ENCODE assay signal across 21 cellular contexts in genomic region chr10:105468769-105469168, GRCh38.
A peak's percentile ranks its signal among the peaks of the same experiment; 100 is the strongest.
DNase-seq lines count a peak whose midpoint lies in the region; ATAC-seq, FAIRE-seq and TF ChIP-seq lines count a peak whose summit lies in the region.
"Had no signal": no experiment of that assay in that cellular context is flagged by ENCODE, and none has a peak within 500 bp of the region (broad histone marks: within the 10 kb centered on the region; RNA-seq: fewer than 3 reads in every experiment).

No MANE protein-coding gene starts in this region.

- 0 out of 2 replicates have a peak overlapping the region, but pooled peaks have one; percentile 32 for H2AFZ ChIP-seq in GM23338

- H3K36me3 Mint-ChIP-seq in GM23338 (ENCODE audit: low read depth) = no peaks in the 10 kb centered on the region
- H3K36me3 Mint-ChIP-seq: CD4-positive, CD25-positive, alpha-beta regulatory T cell; CD8-positive, alpha-beta T cell had no signal

- H3K4me1 ChIP-seq in GM23338 (ENCODE audit: insufficient read depth) = no peaks in the 10 kb centered on the region
- no peaks in the 10 kb centered on the region for H3K4me1 ChIP-seq in kidney (ENCODE audit: control insufficient read depth in 1 of 2, insufficient read depth in 1 of 2, low read depth in 1 of 2, low read length in 2 of 2)
- no peaks in the 10 kb centered on the region for H3K4me1 ChIP-seq in mucosa of descending colon (ENCODE audit: low read depth)
- H3K4me1 ChIP-seq: BLaER1, Caco-2 had no signal

- H3K36me3 ChIP-seq in GM23338 (ENCODE audit: insufficient read depth) = no peaks in the 10 kb centered on the region
- no peaks in the 10 kb centered on the region for H3K36me3 ChIP-seq in kidney (ENCODE audit: control insufficient read depth in 1 of 2, insufficient read depth in 2 of 2, low read length in 2 of 2)
- no peaks in the 10 kb centered on the region for H3K36me3 ChIP-seq in mucosa of descending colon (ENCODE audit: low read depth)
- H3K36me3 ChIP-seq: BLaER1 had no signal

- H3K27me3 ChIP-seq in GM23338 (ENCODE audit: insufficient read depth) = no peaks in the 10 kb centered on the region
- H3K27me3 ChIP-seq: BLaER1 had no signal

- no peaks in the 10 kb centered on the region for H3K79me2 ChIP-seq in GM23338 (replicated peaks; ENCODE audit: insufficient read depth)

- no peaks in the 10 kb centered on the region for H4K20me1 ChIP-seq in GM23338 (replicated peaks; ENCODE audit: insufficient read depth)
- H4K20me1 ChIP-seq: BLaER1 had no signal

- H3K27me3 Mint-ChIP-seq in GM23338 (ENCODE audit: insufficient read depth, low read depth, poor library complexity) = no peaks in the 10 kb centered on the region
- H3K27me3 Mint-ChIP-seq: B cell; CD4-positive, CD25-positive, alpha-beta regulatory T cell had no signal

- no peak overlapping the region for H3K27ac Mint-ChIP-seq in GM23338
- H3K27ac Mint-ChIP-seq: B cell; CD4-positive, CD25-positive, alpha-beta regulatory T cell; CD8-positive, alpha-beta T cell had no signal

- intact Hi-C loops in kidney (cut with DNase I) = no loop called here
- intact Hi-C loops in left ventricle myocardium superior (cut with micrococcal nuclease) = no loop called here
- intact Hi-C loops in mucosa of descending colon (cut with DNase I, micrococcal nuclease) = no loop called here

- no peak for FAIRE-seq in kidney (lab: Jason Lieb, UNC)
- FAIRE-seq: A204.1, G401.6, GM12892, H1 had no signal

- H3K27ac ChIP-seq in GM23338 (ENCODE audit: low read depth) (no peak overlapping the region), kidney (ENCODE audit: low read depth in 2 of 2, low read length in 2 of 2) (no peak overlapping the region)
- H3K27ac ChIP-seq: 22Rv1, BLaER1, C4-2B had no signal

- no peaks in the 10 kb centered on the region for H3K9me3 ChIP-seq in kidney (ENCODE audit: control insufficient read depth in 1 of 2, low read length in 2 of 2)
- no peaks in the 10 kb centered on the region for H3K9me3 ChIP-seq in mucosa of descending colon
- H3K9me3 ChIP-seq: BLaER1, Caco-2 had no signal

- no peak overlapping the region for H3K9ac ChIP-seq in kidney (ENCODE audit: low read length in 2 of 2)
- H3K9ac ChIP-seq: BLaER1 had no signal

- H3K4me3 Mint-ChIP-seq in GM23338 = no peak overlapping the region
- H3K4me3 Mint-ChIP-seq: B cell; CD4-positive, CD25-positive, alpha-beta regulatory T cell; CD8-positive, alpha-beta T cell had no signal

- H3K4me2 ChIP-seq in GM23338 = no peak overlapping the region
- H3K4me2 ChIP-seq: BLaER1 had no signal

- no peaks in the 10 kb centered on the region for H3K4me1 Mint-ChIP-seq in GM23338
- H3K4me1 Mint-ChIP-seq: B cell; CD4-positive, CD25-positive, alpha-beta regulatory T cell had no signal

- H3K4me3 ChIP-seq in GM23338 (no peak overlapping the region), kidney (ENCODE audit: low read length in 2 of 2) (no peak overlapping the region), mucosa of descending colon (no peak overlapping the region)
- H3K4me3 ChIP-seq: BLaER1 had no signal

- H3K9me3 Mint-ChIP-seq in GM23338 = peaks cover 6% of the 10 kb centered on the region; the same call in 1 of the 3 replicates

- DNase-seq in NCI-H748 (lab: John Stamatoyannopoulos, UW; ENCODE audit: unreplicated experiment) (peak; percentile 36), NCI-H748 treated with DMSO at 0.1 percent for 48 hours (lab: John Stamatoyannopoulos, UW) (no peak), GM23338 (ENCODE audit: low spot score) (no peak), kidney (no peak), left ventricle myocardium superior (no peak), mucosa of descending colon (no peak)
- DNase-seq: Caco-2; CD4-positive, CD25-positive, alpha-beta regulatory T cell; CD8-positive, alpha-beta T cell; DMS153; DND-41; H7; HCEC 1CT had no signal

- no peak for TF ChIP-seq CTCF in GM23338 (conservative IDR thresholded peaks at IDR 0.05; ENCODE audit: low read depth in 2 of 2)
- peak; percentile 18 for TF ChIP-seq CTCF in kidney (IDR thresholded peaks at IDR 0.05; ENCODE audit: borderline replicate concordance, extremely low read depth, insufficient read depth)
- no peak for TF ChIP-seq CTCF in mucosa of descending colon (IDR thresholded peaks at IDR 0.05)

- no peak for ATAC-seq in GM23338
- no peak for ATAC-seq in left ventricle myocardium superior
- ATAC-seq in mucosa of descending colon = no peak
- ATAC-seq: CD8-positive, alpha-beta T cell had no signal

- no peaks in the 10 kb centered on the region for H3K9me2 ChIP-seq in GM23338 (ENCODE audit: insufficient read depth)

- no peaks in the 10 kb centered on the region for H3F3A ChIP-seq in GM23338 (replicated peaks; ENCODE audit: low read depth)

TF ChIP-seq in GM23338, 12 proteins besides CTCF, POLR2A, EP300 and RAD21 (continues in another document):
- TF ChIP-seq JUNB (IDR thresholded peaks at IDR 0.05; ENCODE audit: unreplicated experiment) = no peak
- TF ChIP-seq EZH2phosphoT487 (IDR thresholded peaks at IDR 0.05; ENCODE audit: unreplicated experiment) = no peak
- no peak for TF ChIP-seq NANOG (IDR thresholded peaks at IDR 0.05; ENCODE audit: borderline replicate concordance)
- TF ChIP-seq EZH2 (IDR thresholded peaks at IDR 0.05; ENCODE audit: low read depth, unreplicated experiment) = no peak
- no peak for TF ChIP-seq CREB1 (CRISPR knock-in tag; IDR thresholded peaks at IDR 0.05; ENCODE audit: low read depth)
- no peak for TF ChIP-seq ZNF114 (CRISPR knock-in tag; IDR thresholded peaks at IDR 0.05)
- TF ChIP-seq ZNF331 (CRISPR knock-in tag; IDR thresholded peaks at IDR 0.05; ENCODE audit: low read depth) = no peak
- TF ChIP-seq, protein P1, sequence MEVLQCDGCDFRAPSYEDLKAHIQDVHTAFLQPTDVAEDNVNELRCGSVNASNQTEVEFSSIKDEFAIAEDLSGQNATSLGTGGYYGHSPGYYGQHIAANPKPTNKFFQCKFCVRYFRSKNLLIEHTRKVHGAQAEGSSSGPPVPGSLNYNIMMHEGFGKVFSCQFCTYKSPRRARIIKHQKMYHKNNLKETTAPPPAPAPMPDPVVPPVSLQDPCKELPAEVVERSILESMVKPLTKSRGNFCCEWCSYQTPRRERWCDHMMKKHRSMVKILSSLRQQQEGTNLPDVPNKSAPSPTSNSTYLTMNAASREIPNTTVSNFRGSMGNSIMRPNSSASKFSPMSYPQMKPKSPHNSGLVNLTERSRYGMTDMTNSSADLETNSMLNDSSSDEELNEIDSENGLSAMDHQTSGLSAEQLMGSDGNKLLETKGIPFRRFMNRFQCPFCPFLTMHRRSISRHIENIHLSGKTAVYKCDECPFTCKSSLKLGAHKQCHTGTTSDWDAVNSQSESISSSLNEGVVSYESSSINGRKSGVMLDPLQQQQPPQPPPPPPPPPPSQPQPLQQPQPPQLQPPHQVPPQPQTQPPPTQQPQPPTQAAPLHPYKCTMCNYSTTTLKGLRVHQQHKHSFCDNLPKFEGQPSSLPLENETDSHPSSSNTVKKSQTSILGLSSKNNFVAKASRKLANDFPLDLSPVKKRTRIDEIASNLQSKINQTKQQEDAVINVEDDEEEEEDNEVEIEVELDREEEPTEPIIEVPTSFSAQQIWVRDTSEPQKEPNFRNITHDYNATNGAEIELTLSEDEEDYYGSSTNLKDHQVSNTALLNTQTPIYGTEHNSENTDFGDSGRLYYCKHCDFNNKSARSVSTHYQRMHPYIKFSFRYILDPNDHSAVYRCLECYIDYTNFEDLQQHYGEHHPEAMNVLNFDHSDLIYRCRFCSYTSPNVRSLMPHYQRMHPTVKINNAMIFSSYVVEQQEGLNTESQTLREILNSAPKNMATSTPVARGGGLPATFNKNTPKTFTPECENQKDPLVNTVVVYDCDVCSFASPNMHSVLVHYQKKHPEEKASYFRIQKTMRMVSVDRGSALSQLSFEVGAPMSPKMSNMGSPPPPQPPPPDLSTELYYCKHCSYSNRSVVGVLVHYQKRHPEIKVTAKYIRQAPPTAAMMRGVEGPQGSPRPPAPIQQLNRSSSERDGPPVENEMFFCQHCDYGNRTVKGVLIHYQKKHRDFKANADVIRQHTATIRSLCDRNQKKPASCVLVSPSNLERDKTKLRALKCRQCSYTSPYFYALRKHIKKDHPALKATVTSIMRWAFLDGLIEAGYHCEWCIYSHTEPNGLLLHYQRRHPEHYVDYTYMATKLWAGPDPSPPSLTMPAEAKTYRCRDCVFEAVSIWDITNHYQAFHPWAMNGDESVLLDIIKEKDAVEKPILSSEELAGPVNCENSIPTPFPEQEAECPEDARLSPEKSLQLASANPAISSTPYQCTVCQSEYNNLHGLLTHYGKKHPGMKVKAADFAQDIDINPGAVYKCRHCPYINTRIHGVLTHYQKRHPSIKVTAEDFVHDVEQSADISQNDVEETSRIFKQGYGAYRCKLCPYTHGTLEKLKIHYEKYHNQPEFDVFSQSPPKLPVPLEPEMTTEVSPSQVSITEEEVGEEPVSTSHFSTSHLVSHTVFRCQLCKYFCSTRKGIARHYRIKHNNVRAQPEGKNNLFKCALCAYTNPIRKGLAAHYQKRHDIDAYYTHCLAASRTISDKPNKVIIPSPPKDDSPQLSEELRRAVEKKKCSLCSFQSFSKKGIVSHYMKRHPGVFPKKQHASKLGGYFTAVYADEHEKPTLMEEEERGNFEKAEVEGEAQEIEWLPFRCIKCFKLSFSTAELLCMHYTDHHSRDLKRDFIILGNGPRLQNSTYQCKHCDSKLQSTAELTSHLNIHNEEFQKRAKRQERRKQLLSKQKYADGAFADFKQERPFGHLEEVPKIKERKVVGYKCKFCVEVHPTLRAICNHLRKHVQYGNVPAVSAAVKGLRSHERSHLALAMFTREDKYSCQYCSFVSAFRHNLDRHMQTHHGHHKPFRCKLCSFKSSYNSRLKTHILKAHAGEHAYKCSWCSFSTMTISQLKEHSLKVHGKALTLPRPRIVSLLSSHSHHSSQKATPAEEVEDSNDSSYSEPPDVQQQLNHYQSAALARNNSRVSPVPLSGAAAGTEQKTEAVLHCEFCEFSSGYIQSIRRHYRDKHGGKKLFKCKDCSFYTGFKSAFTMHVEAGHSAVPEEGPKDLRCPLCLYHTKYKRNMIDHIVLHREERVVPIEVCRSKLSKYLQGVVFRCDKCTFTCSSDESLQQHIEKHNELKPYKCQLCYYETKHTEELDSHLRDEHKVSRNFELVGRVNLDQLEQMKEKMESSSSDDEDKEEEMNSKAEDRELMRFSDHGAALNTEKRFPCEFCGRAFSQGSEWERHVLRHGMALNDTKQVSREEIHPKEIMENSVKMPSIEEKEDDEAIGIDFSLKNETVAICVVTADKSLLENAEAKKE (CRISPR knock-in tag; IDR thresholded peaks at IDR 0.05) = no peak
- no peak for TF ChIP-seq STAT1 (IDR thresholded peaks at IDR 0.05; ENCODE audit: unreplicated experiment)
- TF ChIP-seq POLR2AphosphoS5 (IDR thresholded peaks at IDR 0.05; ENCODE audit: low read depth) = no peak
- no peak for TF ChIP-seq ETS1 (IDR thresholded peaks at IDR 0.05)
